8 cellular contexts compared by ENCODE assay signal in the genomic region with DNA sequence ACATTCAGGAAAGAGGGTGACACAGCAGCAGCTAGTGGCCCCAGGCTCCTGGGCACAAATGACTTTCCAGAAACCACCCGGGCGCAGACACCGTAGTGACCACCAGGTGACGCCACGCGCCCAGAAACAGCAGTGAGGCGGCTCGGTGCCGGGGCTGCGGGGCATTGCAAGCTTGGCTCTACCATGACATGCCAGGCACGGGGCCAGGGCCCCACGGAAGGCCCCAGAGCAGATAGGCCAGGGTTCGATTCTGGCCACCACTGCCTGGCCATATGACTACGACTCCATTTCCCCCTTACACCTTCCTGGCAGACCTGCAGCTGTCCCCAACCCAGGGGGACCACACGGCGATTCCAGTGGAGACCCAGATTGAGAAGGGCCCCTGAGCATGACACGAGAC.
A peak's percentile ranks its signal among the peaks of the same experiment; 100 is the strongest.
DNase-seq lines count a peak whose midpoint lies in the region; ATAC-seq lines count a peak whose summit lies in the region.

No MANE protein-coding gene starts in this region.

- H3K4me2 ChIP-seq in BLaER1 treated with 17β-estradiol and CSF1 and Interleukin-3, amounts not matched to agents 10 nM and 100 nM, result peak overlapping the region in 10 of 11 experiments; percentile 8 to 58 (median 32); a peak in 13 of 22 replicates

- H3K9ac ChIP-seq in BLaER1 treated with 17β-estradiol and CSF1 and Interleukin-3, amounts not matched to agents 10 nM and 100 nM, result peak overlapping the region in 1 of 11 experiments; percentile 11; a peak in 1 of 22 replicates

- peak; percentile 47 to 90 for DNase-seq in HAP-1 (ENCODE audit: low spot score in 2 of 2)
- peak; percentile 66 to 82 for DNase-seq in NCI-H446 (lab: John Stamatoyannopoulos, UW)
- peak; percentile 80 to 89 for DNase-seq in activated CD4-positive, alpha-beta T cell treated with anti-CD3 and anti-CD28 coated beads for 24 hours (ENCODE audit: low read depth in 2 of 2)
- peak in 58 of 61 donors; percentile 35 to 86 (median 69) for DNase-seq in caudate nucleus (lab: John Stamatoyannopoulos, UW)
- peak; percentile 82 for DNase-seq in left kidney (ENCODE audit: low read depth, low spot score)
- peak; percentile 86 for DNase-seq in stimulated activated CD4-positive, alpha-beta T cell treated with anti-CD3 and anti-CD28 coated beads, Interleukin-4, amount 100 ng/mL, for 1 hour

- H3K27ac ChIP-seq in BLaER1 treated with 17β-estradiol and CSF1 and Interleukin-3, amounts not matched to agents 10 nM and 100 nM, result 0 out of 22 replicates have a peak overlapping the region, but pooled peaks of 1 of the 11 experiments have one; percentile 6
- H3K27ac ChIP-seq in caudate nucleus (ENCODE audit: low read depth, low read length), result peak overlapping the region; percentile 16

- peaks cover 0 to 75% (median 14%) of the 10 kb centered on the region in 11 experiments; a peak in 12 of 22 replicates for H4K20me1 ChIP-seq in BLaER1 treated with 17β-estradiol and CSF1 and Interleukin-3, amounts not matched to agents 10 nM and 100 nM

- no peak for ATAC-seq in GM21360 (IDR thresholded peaks at IDR 0.05; ENCODE audit: unreplicated experiment)

- H3K4me3 ChIP-seq in BLaER1 treated with 17β-estradiol and CSF1 and Interleukin-3, amounts not matched to agents 10 nM and 100 nM, result no peak overlapping the region
- no peak overlapping the region for H3K4me3 ChIP-seq in HAP-1

- H3K4me1 ChIP-seq in BLaER1 treated with 17β-estradiol and CSF1 and Interleukin-3, amounts not matched to agents 10 nM and 100 nM, result peaks cover 16 to 57% (median 43%) of the 10 kb centered on the region in 10 experiments
- no peaks in the 10 kb centered on the region for H3K4me1 ChIP-seq in HAP-1

- in situ Hi-C loops in HAP-1 (cut with MboI; ENCODE audit: low sequenced_read_pairs), result no loop called here

- H3K36me3 ChIP-seq in BLaER1 treated with 17β-estradiol and CSF1 and Interleukin-3, amounts not matched to agents 10 nM and 100 nM, result peaks cover 0 to 36% (median 0%) of the 10 kb centered on the region in 11 experiments; a peak in 7 of 22 replicates
- H3K36me3 ChIP-seq in HAP-1 (replicated peaks), result peaks cover 9% of the 10 kb centered on the region

- peaks cover 4 to 19% (median 16%) of the 10 kb centered on the region in 11 experiments; a peak in 21 of 22 replicates for H3K27me3 ChIP-seq in BLaER1 treated with 17β-estradiol and CSF1 and Interleukin-3, amounts not matched to agents 10 nM and 100 nM
- no peaks in the 10 kb centered on the region for H3K27me3 ChIP-seq in HAP-1 (ENCODE audit: low read depth)

- H3K9me3 ChIP-seq in BLaER1 treated with 17β-estradiol and CSF1 and Interleukin-3, amounts not matched to agents 10 nM and 100 nM (replicated peaks in 1 of 11), result no peaks in the 10 kb centered on the region
- no peaks in the 10 kb centered on the region for H3K9me3 ChIP-seq in HAP-1
